ENCODE assay signal across 8 cellular contexts in the genomic region with DNA sequence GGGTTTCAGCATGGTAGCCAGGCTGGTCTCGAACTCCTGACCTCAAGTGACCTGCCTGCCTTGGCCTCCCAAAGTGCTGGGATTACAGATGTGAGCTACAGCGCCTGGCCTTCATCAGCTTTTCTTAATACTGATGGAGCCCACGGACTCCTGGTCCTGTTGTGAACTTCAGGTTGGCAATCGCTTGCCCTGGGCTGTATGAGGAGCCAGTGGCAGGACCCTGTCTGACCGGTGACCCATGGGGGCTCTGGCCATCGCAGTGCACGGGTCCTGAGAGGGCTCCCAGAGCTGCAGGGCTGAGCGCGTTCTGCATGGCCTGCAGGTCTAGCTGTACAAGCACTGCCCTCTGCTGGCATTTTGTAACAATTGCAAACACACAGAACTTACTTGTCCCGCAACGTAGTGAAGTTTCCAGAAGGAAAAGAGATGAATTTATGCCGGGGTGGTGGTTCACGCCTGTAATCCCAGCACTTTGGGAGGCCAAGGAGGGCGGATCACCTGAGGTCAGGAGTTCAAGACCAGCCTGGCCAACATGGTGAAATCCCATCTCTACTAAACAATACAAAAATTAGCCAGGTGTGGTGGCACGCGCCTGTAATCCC. TPM values are rescaled to one million over a fixed set of nuclear protein-coding genes. Genes with fewer than 3 reads are reported as not detected.
A peak's percentile ranks its signal among the peaks of the same experiment; 100 is the strongest.
DNase-seq lines count a peak whose midpoint lies in the region; ATAC-seq, FAIRE-seq and TF ChIP-seq lines count a peak whose summit lies in the region.
"Not testable (repeated sequence)": the region's sequence is repeated elsewhere in the genome, so short reads cannot be mapped to it uniquely, and the experiment has no call there.

No MANE protein-coding gene starts in this region.

- peak; percentile 98 for TF ChIP-seq RAD21 in HepG2 (CRISPR knock-in tag; IDR thresholded peaks at IDR 0.05)

- ATAC-seq in GM21390 (IDR thresholded peaks at IDR 0.05; ENCODE audit: unreplicated experiment) (peak; percentile 84), HepG2 (peak; percentile 87)

- H2AFZ ChIP-seq in HepG2 (ENCODE audit: low read length): not testable (repeated sequence)

- not testable (repeated sequence) for H3K9me3 ChIP-seq in HepG2 (ENCODE audit: low read length)

- H3K4me2 ChIP-seq in HepG2 (ENCODE audit: low read depth, low read length): peak overlapping the region; percentile 79

- not testable (repeated sequence) for TF ChIP-seq EP300 in HepG2 (IDR thresholded peaks at IDR 0.05; ENCODE audit: low read depth in 2 of 2, low read length in 2 of 2); HepG2 (CRISPR knock-in tag; IDR thresholded peaks at IDR 0.05; ENCODE audit: borderline replicate concordance)

- intact Hi-C loops in HepG2 (cut with micrococcal nuclease; ENCODE audit: unreplicated experiment): loop anchor here (1.0 to 2.0 kb wide), 5 partner anchors 18 to 243 kb away; partner anchors contain the start of gene MPC1

- FAIRE-seq in HepG2 (lab: Jason Lieb, UNC): peak; percentile 78

- not testable (repeated sequence) for H3K36me3 ChIP-seq in HepG2 (replicated peaks in 1 of 2; ENCODE audit: control insufficient read depth in 1 of 2, insufficient read depth in 2 of 2, low read length in 2 of 2)

- H3K4me3 ChIP-seq in HepG2 (replicated peaks in 1 of 3; ENCODE audit: insufficient read depth in 1 of 3, low read depth in 2 of 3, low read length in 3 of 3): peak overlapping the region in 2 of 3 experiments; percentile 29 to 63; a peak in 4 of 6 replicates

- POLR2A ChIA-PET in HepG2 (lab: Yijun Ruan, JAX): interaction anchor here (0.7 to 4.0 kb wide), 7 partner anchors 12 to 83 kb away, joined by 3 to 36 read pairs (median 8); partner anchors contain the start of genes MPC1 and SFT2D1

- peaks cover 47% of the 10 kb centered on the region for H3K4me1 ChIP-seq in HepG2 (ENCODE audit: insufficient read depth, low read length)

- CTCF ChIA-PET in HepG2 (lab: Yijun Ruan, JAX; ENCODE audit: low intra/inter-chr PET ratio, low total read pairs): interaction anchor here (1.0 to 4.1 kb wide), 6 partner anchors 13 to 125 kb away, joined by 3 to 52 read pairs (median 12); partner anchors contain the start of gene MPC1

- not testable (repeated sequence) for H3K79me2 ChIP-seq in HepG2 (ENCODE audit: insufficient read depth, low read length)

- H3K9ac ChIP-seq in HepG2 (ENCODE audit: insufficient read depth, low read depth, low read length): not testable (repeated sequence)

- peaks cover 0 to 21% of the 10 kb centered on the region in 2 experiments; a peak in 4 of 5 replicates for H3K27me3 ChIP-seq in HepG2 (ENCODE audit: control insufficient read depth in 1 of 2, insufficient read depth in 2 of 2, low read length in 2 of 2)

- in situ Hi-C loops in HepG2 (cut with HindIII; ENCODE audit: extremely low pct_ligation_motif_present, low pct_unique_long_range_greater_than_20kb): loop anchor here (5.0 kb wide), 1 partner anchor 123 kb away; no protein-coding TSS in a partner anchor

- TF ChIP-seq CTCF in HepG2 (CRISPR knock-in tag; IDR thresholded peaks at IDR 0.05): peak; percentile 100

- not testable (repeated sequence) for BruUV-seq in HepG2 (replicated peaks; lab: Mats Ljungman, UMichigan)

- WGBS in HepG2 (ENCODE audit: low lambda C conversion rate): 18% methylated on average over 14 of the region's 16 CpGs

- H4K20me1 ChIP-seq in HepG2 (ENCODE audit: insufficient read depth, low read length): not testable (repeated sequence)

- not testable (repeated sequence) for H3K27ac ChIP-seq in HepG2 (ENCODE audit: extremely low read length, insufficient read depth, low read length)

- not testable (repeated sequence) for TF ChIP-seq POLR2A in HepG2 (IDR thresholded peaks at IDR 0.05; ENCODE audit: insufficient read depth in 1 of 2, low read depth in 2 of 2, low read length in 2 of 2)

- DNase-seq in D341Med (ENCODE audit: low spot score): peak; percentile 79
- DNase-seq in HT1080 (ENCODE audit: low read depth): peak; percentile 34
- peak; percentile 14 for DNase-seq in NK-92 treated with Interleukin-12 subunit alpha and Interleukin-12 subunit beta, amount 100 ng/mL, for 24 hours (lab: John Stamatoyannopoulos, UW)
- DNase-seq in activated CD4-positive, alpha-beta T cell treated with anti-CD3 and anti-CD28 coated beads, Interleukin-2, amount 50 U/mL, for 48 hours: peak; percentile 45 to 59
- peak; percentile 35 for DNase-seq in effector CD8-positive, alpha-beta T cell (lab: John Stamatoyannopoulos, UW)
- peak; percentile 83 for DNase-seq in HepG2 (ENCODE audit: low spot score)
- DNase-seq in stimulated activated CD4-positive, alpha-beta T cell treated with anti-CD3 and anti-CD28 coated beads, Interleukin-4, amount 100 ng/mL, for 24 hours: peak; percentile 70

TF ChIP-seq in HepG2, 621 proteins besides CTCF, POLR2A, EP300 and RAD21 (continues in another document):
- TF ChIP-seq ZNF232 (CRISPR knock-in tag; IDR thresholded peaks at IDR 0.05; ENCODE audit: borderline replicate concordance): peak; percentile 71; the same call in 1 of the 2 replicates
- peak; percentile 41; the same call in 1 of the 2 replicates for TF ChIP-seq MED1 (CRISPR knock-in tag; IDR thresholded peaks at IDR 0.05)
- TF ChIP-seq ZNF768 (CRISPR knock-in tag; IDR thresholded peaks at IDR 0.05): peak; percentile 15; the same call in 1 of the 2 replicates
- TF ChIP-seq, protein P1, sequence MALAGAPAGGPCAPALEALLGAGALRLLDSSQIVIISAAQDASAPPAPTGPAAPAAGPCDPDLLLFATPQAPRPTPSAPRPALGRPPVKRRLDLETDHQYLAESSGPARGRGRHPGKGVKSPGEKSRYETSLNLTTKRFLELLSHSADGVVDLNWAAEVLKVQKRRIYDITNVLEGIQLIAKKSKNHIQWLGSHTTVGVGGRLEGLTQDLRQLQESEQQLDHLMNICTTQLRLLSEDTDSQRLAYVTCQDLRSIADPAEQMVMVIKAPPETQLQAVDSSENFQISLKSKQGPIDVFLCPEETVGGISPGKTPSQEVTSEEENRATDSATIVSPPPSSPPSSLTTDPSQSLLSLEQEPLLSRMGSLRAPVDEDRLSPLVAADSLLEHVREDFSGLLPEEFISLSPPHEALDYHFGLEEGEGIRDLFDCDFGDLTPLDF (CRISPR knock-in tag; IDR thresholded peaks at IDR 0.05): 0 out of 2 replicates have a peak, but pooled peaks have one; percentile 19

RNA-seq across cellular contexts. Expression of gene MPC1, which starts 18.0 kb away (rescaled TPM):
- 38.4 and 39.6 TPM in 2 replicates for total RNA-seq in HT1080 (2014; rRNA removed; shearing (Covaris generic))
- 21.1 and 23.2 TPM in 2 replicates for polyA plus RNA-seq in HT1080 (2015; cell fraction: cytosol; rRNA removed)
- 11.3 and 12.2 TPM in 2 replicates for polyA plus RNA-seq in HT1080 (2015; cell fraction: nucleus; rRNA removed)
- total RNA-seq in HepG2 (2016; rRNA removed; fragmentation: Illumina TruSeq; extraction: Trizol): 214 and 289 TPM in 2 replicates
- 81.3 and 95.3 TPM in 2 replicates for total RNA-seq in HepG2 (2016; cell fraction: cytosol; rRNA removed; fragmentation: Illumina TruSeq; extraction: Trizol; ENCODE audit: low read depth)
- total RNA-seq in HepG2 (2016; cell fraction: insoluble cytoplasmic fraction; rRNA removed; fragmentation: Illumina TruSeq; extraction: Trizol): 218 and 286 TPM in 2 replicates
- total RNA-seq in HepG2 (2016; cell fraction: membrane; rRNA removed; fragmentation: Illumina TruSeq; extraction: Trizol): 145 and 164 TPM in 2 replicates
- total RNA-seq in HepG2 (2016; cell fraction: nucleus; rRNA removed; fragmentation: Illumina TruSeq; extraction: Trizol): 93.1 and 102 TPM in 2 replicates
- 168 and 189 TPM in 2 replicates for polyA plus RNA-seq in HepG2 (2011; rRNA removed)
- polyA plus RNA-seq in HepG2 (2011; cell fraction: cytosol; rRNA removed): 191 and 239 TPM in 2 replicates
- 59.3 and 82.2 TPM in 2 replicates for polyA plus RNA-seq in HepG2 (2011; cell fraction: nucleus; rRNA removed)
- polyA plus RNA-seq in HepG2 (2012): 136 and 137 TPM in 2 replicates
- 98.8 and 128 TPM in 2 replicates for polyA plus RNA-seq in HepG2 (2016; cell fraction: cytosol; fragmentation: Illumina TruSeq; extraction: Trizol; ENCODE audit: low read depth)
- polyA plus RNA-seq in HepG2 (2016; cell fraction: insoluble cytoplasmic fraction; fragmentation: Illumina TruSeq; extraction: Trizol; ENCODE audit: low read depth): 328 and 353 TPM in 2 replicates
- polyA plus RNA-seq in HepG2 (2016; cell fraction: membrane; fragmentation: Illumina TruSeq; extraction: Trizol; ENCODE audit: low read depth): 150 and 186 TPM in 2 replicates
- polyA plus RNA-seq in HepG2 (2016; cell fraction: nucleus; fragmentation: Illumina TruSeq; extraction: Trizol; ENCODE audit: insufficient read depth, low read depth): 207 and 211 TPM in 2 replicates
- polyA minus RNA-seq in HepG2 (2011; rRNA and poly(A)+ RNA removed; ENCODE audit: low replicate concordance): 5.6 and 40.9 TPM in 2 replicates
- 51.6 and 57.8 TPM in 2 replicates for polyA minus RNA-seq in HepG2 (2011; cell fraction: cytosol; rRNA and poly(A)+ RNA removed)
- 27.4 and 41.9 TPM in 2 replicates for polyA minus RNA-seq in HepG2 (2011; cell fraction: nucleus; rRNA and poly(A)+ RNA removed)

RNA-seq across cellular contexts. Expression of gene SFT2D1, which starts 58.4 kb away (rescaled TPM):
- total RNA-seq in HT1080 (2014; rRNA removed; shearing (Covaris generic)): 49.7 and 67.1 TPM in 2 replicates
- polyA plus RNA-seq in HT1080 (2015; cell fraction: cytosol; rRNA removed): 123 and 124 TPM in 2 replicates
- polyA plus RNA-seq in HT1080 (2015; cell fraction: nucleus; rRNA removed): 76.2 and 89.8 TPM in 2 replicates
- total RNA-seq in HepG2 (2016; rRNA removed; fragmentation: Illumina TruSeq; extraction: Trizol): 90.7 and 115 TPM in 2 replicates
- total RNA-seq in HepG2 (2016; cell fraction: cytosol; rRNA removed; fragmentation: Illumina TruSeq; extraction: Trizol; ENCODE audit: low read depth): 57.6 and 70.5 TPM in 2 replicates
- total RNA-seq in HepG2 (2016; cell fraction: insoluble cytoplasmic fraction; rRNA removed; fragmentation: Illumina TruSeq; extraction: Trizol): 91.5 and 114 TPM in 2 replicates
- 89.7 and 105 TPM in 2 replicates for total RNA-seq in HepG2 (2016; cell fraction: membrane; rRNA removed; fragmentation: Illumina TruSeq; extraction: Trizol)
- total RNA-seq in HepG2 (2016; cell fraction: nucleus; rRNA removed; fragmentation: Illumina TruSeq; extraction: Trizol): 87.1 and 96.7 TPM in 2 replicates
- polyA plus RNA-seq in HepG2 (2011; rRNA removed): 127 and 147 TPM in 2 replicates
- 78.9 and 125 TPM in 2 replicates for polyA plus RNA-seq in HepG2 (2011; cell fraction: cytosol; rRNA removed)
- 56.7 and 94.6 TPM in 2 replicates for polyA plus RNA-seq in HepG2 (2011; cell fraction: nucleus; rRNA removed)
- 100 and 109 TPM in 2 replicates for polyA plus RNA-seq in HepG2 (2012)
- 67.5 and 94.2 TPM in 2 replicates for polyA plus RNA-seq in HepG2 (2016; cell fraction: cytosol; fragmentation: Illumina TruSeq; extraction: Trizol; ENCODE audit: low read depth)
- polyA plus RNA-seq in HepG2 (2016; cell fraction: insoluble cytoplasmic fraction; fragmentation: Illumina TruSeq; extraction: Trizol; ENCODE audit: low read depth): 112 and 116 TPM in 2 replicates
- polyA plus RNA-seq in HepG2 (2016; cell fraction: membrane; fragmentation: Illumina TruSeq; extraction: Trizol; ENCODE audit: low read depth): 96.5 and 108 TPM in 2 replicates
- 168 and 175 TPM in 2 replicates for polyA plus RNA-seq in HepG2 (2016; cell fraction: nucleus; fragmentation: Illumina TruSeq; extraction: Trizol; ENCODE audit: insufficient read depth, low read depth)
- polyA minus RNA-seq in HepG2 (2011; rRNA and poly(A)+ RNA removed; ENCODE audit: low replicate concordance): 13.9 and 35.5 TPM in 2 replicates
- 26.1 and 26.7 TPM in 2 replicates for polyA minus RNA-seq in HepG2 (2011; cell fraction: cytosol; rRNA and poly(A)+ RNA removed)
- polyA minus RNA-seq in HepG2 (2011; cell fraction: nucleus; rRNA and poly(A)+ RNA removed): 65.1 and 95.4 TPM in 2 replicates

Comparison
In these comparisons a context has a peak if more than half of its experiments do, and no peak if none do; other contexts are left out.
1. DNase-seq: peak in every context shown above with its lines; median percentile 83 in HepG2; 79 in D341Med; 70 in stimulated activated CD4-positive, alpha-beta T cell treated with anti-CD3 and anti-CD28 coated beads, Interleukin-4, amount 100 ng/mL, for 24 hours; 52 in activated CD4-positive, alpha-beta T cell treated with anti-CD3 and anti-CD28 coated beads, Interleukin-2, amount 50 U/mL, for 48 hours; 35 in effector CD8-positive, alpha-beta T cell; 34 in HT1080; 14 in NK-92 treated with Interleukin-12 subunit alpha and Interleukin-12 subunit beta, amount 100 ng/mL, for 24 hours.